Comparison of ENCODE assay signal across 14 cellular contexts in the genomic region with DNA sequence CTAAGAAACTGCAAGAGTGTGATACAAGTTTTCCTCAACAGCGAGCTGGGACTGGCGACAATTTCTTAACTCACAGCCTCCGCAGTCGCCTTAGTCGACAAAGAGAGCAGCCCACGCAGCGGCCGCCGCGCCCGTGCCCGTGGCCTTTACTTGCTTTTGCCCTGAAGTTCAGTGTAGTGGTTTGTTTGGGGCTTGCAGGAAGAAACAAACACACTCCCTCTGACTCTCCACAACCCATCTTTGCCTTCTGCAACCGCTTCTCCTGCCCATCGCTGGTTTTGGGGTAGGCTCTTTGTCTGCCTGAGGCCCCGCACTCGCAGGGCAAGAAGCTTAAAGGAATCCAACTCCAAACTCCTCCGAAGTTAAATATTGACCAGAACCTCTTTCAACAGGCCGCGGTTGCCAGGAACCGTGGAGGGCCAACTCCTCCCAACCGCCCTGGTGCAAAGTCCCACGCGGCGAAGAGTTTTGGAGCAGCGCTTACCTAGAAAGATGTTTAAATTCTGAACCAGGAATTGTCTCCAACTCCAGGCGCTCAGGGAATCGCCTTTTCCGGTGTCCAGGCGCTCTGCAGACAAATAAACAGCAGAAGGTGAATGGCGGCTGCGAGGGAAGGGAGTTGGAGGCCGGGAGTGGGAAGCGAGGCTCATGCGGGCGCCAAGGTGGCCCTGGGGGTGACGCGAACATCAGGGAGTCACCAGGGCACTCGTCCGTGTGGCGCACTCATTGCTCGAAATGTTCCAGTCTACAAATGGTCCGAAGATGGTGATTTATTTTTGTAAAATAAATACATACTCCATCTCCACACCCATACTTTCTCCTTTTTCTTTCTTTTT. TPM values are rescaled to one million over a fixed set of nuclear protein-coding genes. Genes with fewer than 3 reads are reported as not detected.
DNase-seq lines count a peak whose midpoint lies in the region; FAIRE-seq and TF ChIP-seq lines count a peak whose summit lies in the region.
"Had no signal": no experiment of that assay in that cellular context is flagged by ENCODE, and none has a peak within 500 bp of the region (broad histone marks: within the 10 kb centered on the region; RNA-seq: fewer than 3 reads in every experiment).

No MANE protein-coding gene starts in this region.

- TF ChIP-seq EP300 in transverse colon (IDR thresholded peaks at IDR 0.05; ENCODE audit: low read depth): peak; percentile 35

- WGBS in transverse colon (ENCODE audit: low coverage in 1 of 2), 2 donors: 42 to 56% methylated on average over 2 to 42 of the region's 42 CpGs

- H3K27me3 Mint-ChIP-seq in mesothelial cell of epicardium (ENCODE audit: low read depth): no peaks in the 10 kb centered on the region

- H3K27ac ChIP-seq in endothelial cell of umbilical vein (ENCODE audit: insufficient read depth, low read depth, low read length) (peak overlapping the region; percentile 96), transverse colon (peak overlapping the region; percentile 90 to 96 (median 92))
- H3K27ac ChIP-seq: SK-N-MC had no signal

- H3K36me3 ChIP-seq in endothelial cell of umbilical vein (ENCODE audit: control insufficient read depth in 2 of 2, extremely low read depth in 1 of 2, insufficient read depth in 2 of 2, low read length in 2 of 2) (no peaks in the 10 kb centered on the region), transverse colon (no peaks in the 10 kb centered on the region)

- H3K27me3 ChIP-seq in endothelial cell of umbilical vein (ENCODE audit: control insufficient read depth in 2 of 2, insufficient read depth in 2 of 2, low read length in 2 of 2): no peaks in the 10 kb centered on the region
- no peaks in the 10 kb centered on the region for H3K27me3 ChIP-seq in transverse colon

- H3K4me1 ChIP-seq in endothelial cell of umbilical vein (ENCODE audit: control insufficient read depth, extremely low read depth, insufficient read depth, low read length) (peaks cover 88% of the 10 kb centered on the region), transverse colon (peaks cover 44 to 100% (median 86%) of the 10 kb centered on the region in 4 donors)

- CTCF ChIA-PET in endothelial cell of umbilical vein (lab: Charles Lee): interaction anchor here (0.7 to 9.1 kb wide), 5 partner anchors 16 to 40 kb away, joined by 3 to 70 read pairs (median 3); no protein-coding TSS in a partner anchor

- H3K36me3 Mint-ChIP-seq in mesothelial cell of epicardium: peaks cover 29% of the 10 kb centered on the region
- H3K36me3 Mint-ChIP-seq: stimulated activated effector memory CD8-positive, alpha-beta T cell treated with anti-CD3 and anti-CD28 coated beads, Interleukin-12 subunit alpha, Interleukin-12 subunit beta, amount 100 ng/mL, for 72 hours had no signal

- DNase-seq in activated effector memory CD4-positive, alpha-beta T cell treated with anti-CD3 and anti-CD28 coated beads, Interleukin-2, amount 50 U/mL, for 16 hours: peak; percentile 27
- no peak for DNase-seq in activated effector memory CD4-positive, alpha-beta T cell treated with Interleukin-2 at 50 U/mL for 16 hours
- no peak for DNase-seq in endothelial cell of umbilical vein (ENCODE audit: low read depth, low spot score)
- peak in 1 of 2 experiments; percentile 55 for DNase-seq in mesothelial cell of epicardium (ENCODE audit: low spot score in 2 of 2, unreplicated experiment in 2 of 2)
- DNase-seq in transverse colon: peak; percentile 83
- no peak for DNase-seq in COR-L47 (lab: John Stamatoyannopoulos, UW)
- no peak for DNase-seq in amygdala (lab: John Stamatoyannopoulos, UW)
- DNase-seq in GF-D8 (lab: John Stamatoyannopoulos, UW): no peak
- DNase-seq: 8988T, DMS153, NCI-H524 had no signal

- H3K4me3 ChIP-seq in endothelial cell of umbilical vein (replicated peaks in 1 of 3; ENCODE audit: insufficient read depth in 1 of 3, low read depth in 1 of 3, low read length in 3 of 3) (peak overlapping the region; percentile 9 to 68 (median 15)), transverse colon (peak overlapping the region in 3 of 4 donors; percentile 8 to 37 (median 19))
- H3K4me3 ChIP-seq: SK-N-MC had no signal

- no peaks in the 10 kb centered on the region for H4K20me1 ChIP-seq in endothelial cell of umbilical vein (replicated peaks; ENCODE audit: control insufficient read depth, extremely low read depth, insufficient read depth, low read length)

- H3K4me2 ChIP-seq in endothelial cell of umbilical vein (ENCODE audit: insufficient read depth, low read length): peak overlapping the region; percentile 92

- no TSS peak for BruUV-seq in endothelial cell of umbilical vein (replicated peaks; lab: Mats Ljungman, UMichigan)

- dilution Hi-C loops in endothelial cell of umbilical vein (cut with MboI; ENCODE audit: extremely low pct_ligation_motif_present, low sequenced_read_pairs): no loop called here

- peak overlapping the region; percentile 88 for H3K4me3 Mint-ChIP-seq in mesothelial cell of epicardium
- H3K4me3 Mint-ChIP-seq: activated T-helper 17 cell treated with anti-CD3 and anti-CD28 coated beads, Interleukin-2, amount 50 U/mL, for 72 hours; stimulated activated effector memory CD8-positive, alpha-beta T cell treated with anti-CD3 and anti-CD28 coated beads, Interleukin-12 subunit alpha, Interleukin-12 subunit beta, amount 100 ng/mL, for 72 hours had no signal

- no peaks in the 10 kb centered on the region for H3K9me3 Mint-ChIP-seq in mesothelial cell of epicardium
- H3K9me3 Mint-ChIP-seq: activated T-helper 17 cell treated with anti-CD3 and anti-CD28 coated beads, Interleukin-2, amount 50 U/mL, for 72 hours; stimulated activated effector memory CD8-positive, alpha-beta T cell treated with anti-CD3 and anti-CD28 coated beads, Interleukin-12 subunit alpha, Interleukin-12 subunit beta, amount 100 ng/mL, for 72 hours had no signal

- no peaks in the 10 kb centered on the region for H3K9me1 ChIP-seq in endothelial cell of umbilical vein (replicated peaks; ENCODE audit: control insufficient read depth, extremely low read depth, insufficient read depth, low read length)

- FAIRE-seq in endothelial cell of umbilical vein (lab: Jason Lieb, UNC): peak; percentile 78

- peaks cover 99% of the 10 kb centered on the region for H3K4me1 Mint-ChIP-seq in mesothelial cell of epicardium
- H3K4me1 Mint-ChIP-seq: activated T-helper 17 cell treated with anti-CD3 and anti-CD28 coated beads, Interleukin-2, amount 50 U/mL, for 72 hours; stimulated activated effector memory CD8-positive, alpha-beta T cell treated with anti-CD3 and anti-CD28 coated beads, Interleukin-12 subunit alpha, Interleukin-12 subunit beta, amount 100 ng/mL, for 72 hours had no signal

- in situ Hi-C loops in transverse colon (cut with MboI; ENCODE audit: low pct_ligation_motif_present in 1 of 4, low pct_unique_long_range_greater_than_20kb in 1 of 4, low sequenced_read_pairs in 3 of 4): no loop called here

- TF ChIP-seq CTCF in endothelial cell of umbilical vein (IDR thresholded peaks at IDR 0.05; ENCODE audit: extremely low read depth in 1 of 2, insufficient read depth in 1 of 2, low read depth in 1 of 2, low read length in 2 of 2): no peak
- TF ChIP-seq CTCF in mesothelial cell of epicardium (IDR thresholded peaks at IDR 0.05; ENCODE audit: unreplicated experiment): no peak
- TF ChIP-seq CTCF in transverse colon (IDR thresholded peaks at IDR 0.05): no peak

- H3K9ac ChIP-seq in endothelial cell of umbilical vein (replicated peaks; ENCODE audit: extremely low read depth, insufficient read depth, low read length): peak overlapping the region; percentile 81

- H3K27ac Mint-ChIP-seq in mesothelial cell of epicardium: peak overlapping the region; percentile 100
- H3K27ac Mint-ChIP-seq: activated T-helper 17 cell treated with anti-CD3 and anti-CD28 coated beads, Interleukin-2, amount 50 U/mL, for 72 hours; stimulated activated effector memory CD8-positive, alpha-beta T cell treated with anti-CD3 and anti-CD28 coated beads, Interleukin-12 subunit alpha, Interleukin-12 subunit beta, amount 100 ng/mL, for 72 hours had no signal

- H2AFZ ChIP-seq in endothelial cell of umbilical vein (ENCODE audit: low read depth, low read length): peak overlapping the region; percentile 3

- H3K9me3 ChIP-seq in endothelial cell of umbilical vein (replicated peaks; ENCODE audit: control insufficient read depth, insufficient read depth, low read length) (no peaks in the 10 kb centered on the region), transverse colon (no peaks in the 10 kb centered on the region)

- POLR2A ChIA-PET in endothelial cell of umbilical vein (lab: Charles Lee): interaction anchor here (1.2 kb wide), 1 partner anchor 23 kb away, joined by 4 read pairs; no protein-coding TSS in a partner anchor

- TF ChIP-seq POLR2A in endothelial cell of umbilical vein (IDR thresholded peaks at IDR 0.05; ENCODE audit: low read depth, low read length) (peak; percentile 24), transverse colon (IDR thresholded peaks at IDR 0.05) (peak; percentile 41)

- H3K79me2 ChIP-seq in endothelial cell of umbilical vein (ENCODE audit: control insufficient read depth, insufficient read depth, low read length): peaks cover 68% of the 10 kb centered on the region

- intact Hi-C loops in endothelial cell of umbilical vein (cut with micrococcal nuclease) (no loop called here), transverse colon (cut with DNase I; ENCODE audit: low total_unique reads) (no loop called here)

RNA-seq across cellular contexts. Expression of a gene that starts 8.3 kb away (rescaled TPM):
- total RNA-seq in endothelial cell of umbilical vein (7.5 and 8.1 TPM in 2 replicates), mesothelial cell of epicardium (51.0 to 55.9 TPM (median 54.7 TPM) in 3 replicates), transverse colon (10 to 100 TPM in 2 of 4 donors, 1 to 10 TPM in 2; 3.5 to 42.4 (median 10.6) TPM)
- 4.9 and 5.8 TPM in 2 replicates for polyA plus RNA-seq in endothelial cell of umbilical vein
- 5.1 and 5.7 TPM in 2 replicates for polyA plus RNA-seq in endothelial cell of umbilical vein (2011; cell fraction: cytosol; rRNA removed)
- polyA plus RNA-seq in endothelial cell of umbilical vein (2011; cell fraction: nucleus; rRNA removed): 16.7 and 22.7 TPM in 2 replicates
- polyA plus RNA-seq in endothelial cell of umbilical vein (2012): 10.9 and 15.8 TPM in 2 replicates
- 2.7 TPM in 2 replicates for polyA minus RNA-seq in endothelial cell of umbilical vein
- not detected for polyA minus RNA-seq in endothelial cell of umbilical vein (2011; cell fraction: cytosol; rRNA and poly(A)+ RNA removed)
- polyA minus RNA-seq in endothelial cell of umbilical vein (2011; cell fraction: nucleus; rRNA and poly(A)+ RNA removed): 6.6 and 7.0 TPM in 2 replicates

RNA-seq across cellular contexts. Expression of a gene that starts 19.8 kb away (rescaled TPM):
- total RNA-seq in endothelial cell of umbilical vein (2.2 and 2.3 TPM in 2 replicates), mesothelial cell of epicardium (30.3 to 33.9 TPM (median 30.8 TPM) in 3 replicates), transverse colon (10 to 100 TPM in 1 of 4 donors, 1 to 10 TPM in 3; 2.7 to 16.1 (median 5.2) TPM)
- 1.6 and 1.9 TPM in 2 replicates for polyA plus RNA-seq in endothelial cell of umbilical vein
- polyA plus RNA-seq in endothelial cell of umbilical vein (2011; cell fraction: cytosol; rRNA removed): 1.2 and 1.4 TPM in 2 replicates
- polyA plus RNA-seq in endothelial cell of umbilical vein (2011; cell fraction: nucleus; rRNA removed): 4.1 and 4.8 TPM in 2 replicates
- polyA plus RNA-seq in endothelial cell of umbilical vein (2012): 1.1 and 2.0 TPM in 2 replicates
- polyA minus RNA-seq in endothelial cell of umbilical vein: 0.68 and 0.98 TPM in 2 replicates
- not detected for polyA minus RNA-seq in endothelial cell of umbilical vein (2011; cell fraction: cytosol; rRNA and poly(A)+ RNA removed)
- 2.5 and 3.0 TPM in 2 replicates for polyA minus RNA-seq in endothelial cell of umbilical vein (2011; cell fraction: nucleus; rRNA and poly(A)+ RNA removed)
- total RNA-seq: activated T-helper 17 cell treated with anti-CD3 and anti-CD28 coated beads, Interleukin-2, amount 50 U/mL, for 72 hours had no signal

RNA-seq across cellular contexts. Expression of a gene that starts 21.2 kb away (rescaled TPM):
- total RNA-seq in endothelial cell of umbilical vein (18.8 and 21.4 TPM in 2 replicates), mesothelial cell of epicardium (128 to 133 TPM (median 133 TPM) in 3 replicates), transverse colon (10 to 100 TPM; 18.3 to 89.8 (median 31.6) TPM)
- 18.6 and 22.1 TPM in 2 replicates for polyA plus RNA-seq in endothelial cell of umbilical vein
- polyA plus RNA-seq in endothelial cell of umbilical vein (2011; cell fraction: cytosol; rRNA removed): 15.7 and 18.5 TPM in 2 replicates
- polyA plus RNA-seq in endothelial cell of umbilical vein (2011; cell fraction: nucleus; rRNA removed): 29.1 and 32.2 TPM in 2 replicates
- 19.5 and 28.4 TPM in 2 replicates for polyA plus RNA-seq in endothelial cell of umbilical vein (2012)
- 12.0 and 16.8 TPM in 2 replicates for polyA minus RNA-seq in endothelial cell of umbilical vein
- polyA minus RNA-seq in endothelial cell of umbilical vein (2011; cell fraction: cytosol; rRNA and poly(A)+ RNA removed): 1.3 TPM
- polyA minus RNA-seq in endothelial cell of umbilical vein (2011; cell fraction: nucleus; rRNA and poly(A)+ RNA removed): 10.0 and 11.6 TPM in 2 replicates
- total RNA-seq: activated T-helper 17 cell treated with anti-CD3 and anti-CD28 coated beads, Interleukin-2, amount 50 U/mL, for 72 hours had no signal

RNA-seq across cellular contexts. Expression of a gene that starts 25.3 kb away (rescaled TPM):
- total RNA-seq in endothelial cell of umbilical vein (17.9 and 20.7 TPM in 2 replicates), mesothelial cell of epicardium (43.7 to 45.6 TPM (median 44.4 TPM) in 3 replicates), transverse colon (10 to 100 TPM; 12.9 to 27.8 (median 17.3) TPM)
- polyA plus RNA-seq in endothelial cell of umbilical vein: 7.8 and 10.0 TPM in 2 replicates
- polyA plus RNA-seq in endothelial cell of umbilical vein (2011; cell fraction: cytosol; rRNA removed): 5.0 and 6.7 TPM in 2 replicates
- 15.6 and 19.9 TPM in 2 replicates for polyA plus RNA-seq in endothelial cell of umbilical vein (2011; cell fraction: nucleus; rRNA removed)
- 6.1 and 6.2 TPM in 2 replicates for polyA plus RNA-seq in endothelial cell of umbilical vein (2012)
- 6.1 and 6.7 TPM in 2 replicates for polyA minus RNA-seq in endothelial cell of umbilical vein
- not detected for polyA minus RNA-seq in endothelial cell of umbilical vein (2011; cell fraction: cytosol; rRNA and poly(A)+ RNA removed)
- polyA minus RNA-seq in endothelial cell of umbilical vein (2011; cell fraction: nucleus; rRNA and poly(A)+ RNA removed): 8.4 and 18.0 TPM in 2 replicates
- total RNA-seq: activated T-helper 17 cell treated with anti-CD3 and anti-CD28 coated beads, Interleukin-2, amount 50 U/mL, for 72 hours had no signal

RNA-seq across cellular contexts. Expression of a gene that starts 26.5 kb away (rescaled TPM):
- 1.5 and 2.4 TPM in 2 replicates for total RNA-seq in endothelial cell of umbilical vein
- polyA plus RNA-seq in endothelial cell of umbilical vein: 1.2 and 1.5 TPM in 2 replicates
- polyA plus RNA-seq in endothelial cell of umbilical vein (2011; cell fraction: cytosol; rRNA removed): 0.99 and 1.2 TPM in 2 replicates
- polyA plus RNA-seq in endothelial cell of umbilical vein (2011; cell fraction: nucleus; rRNA removed): 1.5 and 1.6 TPM in 2 replicates
- 1.4 and 2.3 TPM in 2 replicates for polyA plus RNA-seq in endothelial cell of umbilical vein (2012)
- polyA minus RNA-seq in endothelial cell of umbilical vein: 0.89 and 1.3 TPM in 2 replicates
- not detected for polyA minus RNA-seq in endothelial cell of umbilical vein (2011; cell fraction: cytosol; rRNA and poly(A)+ RNA removed)
- 1.1 and 1.3 TPM in 2 replicates for polyA minus RNA-seq in endothelial cell of umbilical vein (2011; cell fraction: nucleus; rRNA and poly(A)+ RNA removed)
- total RNA-seq in mesothelial cell of epicardium: 13.7 to 14.6 TPM (median 14.0 TPM) in 3 replicates
- 1 to 10 TPM; 1.4 to 3.2 (median 1.8) TPM for total RNA-seq in transverse colon

Comparison
In these comparisons a context has a peak if more than half of its experiments do, and no peak if none do; other contexts are left out.
1. DNase-seq: peak in activated effector memory CD4-positive, alpha-beta T cell treated with anti-CD3 and anti-CD28 coated beads, Interleukin-2, amount 50 U/mL, for 16 hours (single experiment) and transverse colon (single experiment); none in activated effector memory CD4-positive, alpha-beta T cell treated with Interleukin-2 at 50 U/mL for 16 hours (single experiment), endothelial cell of umbilical vein (single experiment), COR-L47 (single experiment), amygdala (0 of 56) and GF-D8 (single experiment).